In genomic region chr14:97407701-97408407, GRCh38 we compare ENCODE assay signal across 24 cellular contexts.
DNase-seq lines count a peak whose midpoint lies in the region; ATAC-seq and TF ChIP-seq lines count a peak whose summit lies in the region.
"Had no signal": no experiment of that assay in that cellular context is flagged by ENCODE, and none has a peak within 500 bp of the region (broad histone marks: within the 10 kb centered on the region; RNA-seq: fewer than 3 reads in every experiment).

No MANE protein-coding gene starts in this region.

- H3K4me2 ChIP-seq in H9 (ENCODE audit: insufficient read depth, insufficient read length, low read length), result no peak overlapping the region
- H3K4me2 ChIP-seq: BLaER1 treated with 17β-estradiol and CSF1 and Interleukin-3, amounts not matched to agents 10 nM and 100 nM had no signal

- no peaks in the 10 kb centered on the region for H3K79me1 ChIP-seq in H9 (ENCODE audit: insufficient read depth, low read depth, low read length, poor library complexity, severe bottlenecking)

- no CpG with 5 or more reads among the region's 17 CpGs for whole genome bisulfite sequencing in H9 (ENCODE audit: extremely low coverage, insufficient read length, low lambda C conversion rate)

- H4K5ac ChIP-seq in H9 (ENCODE audit: insufficient read length, low read depth, low read length), result no peak overlapping the region

- no peak overlapping the region for H4K91ac ChIP-seq in H9 (ENCODE audit: insufficient read length, low read depth, low read length)

- peak overlapping the region; percentile 57 for H2AFZ ChIP-seq in H9 (ENCODE audit: low read length)

- POLR2A ChIA-PET in activated naive CD8-positive, alpha-beta T cell treated with anti-CD3 and anti-CD28 coated beads, Interleukin-2, amount 10 ng/mL, durations not matched to agents 7 days and 5 days (lab: Charles Lee), result no interaction called here

- H3K27ac ChIP-seq in H9 (ENCODE audit: insufficient read length, low read depth, low read length), result no peak overlapping the region
- H3K27ac ChIP-seq: BLaER1 treated with 17β-estradiol and CSF1 and Interleukin-3, amounts not matched to agents 10 nM and 100 nM; left ventricle myocardium inferior; pancreas; right lobe of liver; SJSA1; upper lobe of left lung had no signal

- H3K14ac ChIP-seq in H9 (ENCODE audit: insufficient read depth, low read length), result no peak overlapping the region

- H3K79me2 ChIP-seq in H9 (ENCODE audit: insufficient read depth, low read length), result no peaks in the 10 kb centered on the region

- peaks cover 4% of the 10 kb centered on the region for H3K4me1 Mint-ChIP-seq in activated T-cell treated with anti-CD3 and anti-CD28 coated beads, Interleukin-2, amount 50 U/mL, for 24 hours (ENCODE audit: low read depth)
- peaks cover 13 to 15% of the 10 kb centered on the region in 2 experiments for H3K4me1 Mint-ChIP-seq in H9
- H3K4me1 Mint-ChIP-seq in activated naive CD8-positive, alpha-beta T cell treated with anti-CD3 and anti-CD28 coated beads, Interleukin-2, amount 10 ng/mL, durations not matched to agents 7 days and 5 days, result peaks cover 23% of the 10 kb centered on the region
- peaks cover 24% of the 10 kb centered on the region for H3K4me1 Mint-ChIP-seq in stimulated activated effector memory CD8-positive, alpha-beta T cell treated with anti-CD3 and anti-CD28 coated beads, Interleukin-12 subunit alpha, Interleukin-12 subunit beta, amount 100 ng/mL, for 72 hours

- peaks cover 8% of the 10 kb centered on the region for H3K23me2 ChIP-seq in H9 (ENCODE audit: insufficient read length, low read depth, low read length, poor library complexity, severe bottlenecking)

- H2BK120ac ChIP-seq in H9 (ENCODE audit: low read depth, low read length, poor library complexity, severe bottlenecking), result no peak overlapping the region

- H2BK20ac ChIP-seq in H9 (ENCODE audit: low read depth, low read length, poor library complexity, severe bottlenecking), result no peak overlapping the region

- no peak overlapping the region for H3K4ac ChIP-seq in H9 (ENCODE audit: low read depth, low read length)

- no peaks in the 10 kb centered on the region; the same call in 1 of the 2 replicates for H3K27me3 ChIP-seq in H9 (ENCODE audit: insufficient read depth, low read length)
- H3K27me3 ChIP-seq: BLaER1 treated with 17β-estradiol and CSF1 and Interleukin-3, amounts not matched to agents 10 nM and 100 nM; SJSA1 had no signal

- H3K27me3 Mint-ChIP-seq in activated T-cell treated with anti-CD3 and anti-CD28 coated beads, Interleukin-2, amount 50 U/mL, for 24 hours, result no peaks in the 10 kb centered on the region
- H3K27me3 Mint-ChIP-seq in H9 (ENCODE audit: low read depth), result peaks cover 2% of the 10 kb centered on the region
- peaks cover 6% of the 10 kb centered on the region for H3K27me3 Mint-ChIP-seq in activated naive CD8-positive, alpha-beta T cell treated with anti-CD3 and anti-CD28 coated beads, Interleukin-2, amount 10 ng/mL, durations not matched to agents 7 days and 5 days

- no peak for DNase-seq in activated T-cell treated with anti-CD3 and anti-CD28 coated beads, Interleukin-2, amount 50 U/mL, for 24 hours
- no peak for DNase-seq in activated T-cell treated with anti-CD3 and anti-CD28 coated beads for 4 hours
- no peak for DNase-seq in H9
- no peak for DNase-seq in activated naive CD8-positive, alpha-beta T cell treated with anti-CD3 and anti-CD28 coated beads, Interleukin-2, amount 10 ng/mL, durations not matched to agents 7 days and 5 days
- DNase-seq in stimulated activated effector memory CD8-positive, alpha-beta T cell treated with anti-CD3 and anti-CD28 coated beads, Interleukin-12 subunit alpha, Interleukin-12 subunit beta, amount 100 ng/mL, for 72 hours (ENCODE audit: low spot score in 2 of 2), result no peak
- no peak for DNase-seq in NCI-H510A (lab: John Stamatoyannopoulos, UW)
- DNase-seq: activated gamma-delta T cell; central memory CD4-positive, alpha-beta T cell; erythroblast; foreskin fibroblast; HCEC 1CT; left ventricle myocardium inferior; MM.1S; natural killer cell; NCI-H1436; NCI-H524; pancreas; right lobe of liver; upper lobe of left lung had no signal

- H3T11ph ChIP-seq in H9 (ENCODE audit: low read length), result no peak overlapping the region

- H3K18ac ChIP-seq in H9 (ENCODE audit: insufficient read length, low read depth, low read length), result no peak overlapping the region

- ATAC-seq in activated naive CD8-positive, alpha-beta T cell treated with anti-CD3 and anti-CD28 coated beads, Interleukin-2, amount 10 ng/mL, durations not matched to agents 7 days and 5 days (ENCODE audit: low read depth), result no peak
- ATAC-seq in stimulated activated effector memory CD8-positive, alpha-beta T cell treated with anti-CD3 and anti-CD28 coated beads, Interleukin-12 subunit alpha, Interleukin-12 subunit beta, amount 100 ng/mL, for 72 hours, result no peak
- ATAC-seq in HG03159 (IDR thresholded peaks at IDR 0.05; ENCODE audit: unreplicated experiment) (no peak), HG02759 (IDR thresholded peaks at IDR 0.05; ENCODE audit: unreplicated experiment) (no peak)
- ATAC-seq: K562, natural killer cell, pancreas, right lobe of liver had no signal

- TF ChIP-seq CTCF in H9 (conservative IDR thresholded peaks at IDR 0.05), result no peak

- no peak overlapping the region for H3K9ac ChIP-seq in H9 (ENCODE audit: extremely low read depth, insufficient read length, low read length)
- H3K9ac ChIP-seq: BLaER1 treated with 17β-estradiol and CSF1 and Interleukin-3, amounts not matched to agents 10 nM and 100 nM had no signal

- peak overlapping the region; percentile 91 for H3K27ac Mint-ChIP-seq in activated T-cell treated with anti-CD3 and anti-CD28 coated beads, Interleukin-2, amount 50 U/mL, for 24 hours
- peak overlapping the region in 1 of 3 experiments; percentile 21; a peak in 3 of 7 replicates for H3K27ac Mint-ChIP-seq in H9
- H3K27ac Mint-ChIP-seq in activated naive CD8-positive, alpha-beta T cell treated with anti-CD3 and anti-CD28 coated beads, Interleukin-2, amount 10 ng/mL, durations not matched to agents 7 days and 5 days, result peak overlapping the region; percentile 43
- peak overlapping the region; percentile 89 for H3K27ac Mint-ChIP-seq in stimulated activated effector memory CD8-positive, alpha-beta T cell treated with anti-CD3 and anti-CD28 coated beads, Interleukin-12 subunit alpha, Interleukin-12 subunit beta, amount 100 ng/mL, for 72 hours

- H2BK12ac ChIP-seq in H9 (ENCODE audit: insufficient read length, low read depth, low read length), result no peak overlapping the region

- H3K4me1 ChIP-seq in H9 (ENCODE audit: insufficient read depth, low read length), result peaks cover 12% of the 10 kb centered on the region; the same call in 1 of the 2 replicates
- H3K4me1 ChIP-seq: BLaER1 treated with 17β-estradiol and CSF1 and Interleukin-3, amounts not matched to agents 10 nM and 100 nM; pancreas; right lobe of liver; SJSA1; upper lobe of left lung had no signal

- no peak overlapping the region for H3K4me3 Mint-ChIP-seq in activated T-cell treated with anti-CD3 and anti-CD28 coated beads, Interleukin-2, amount 50 U/mL, for 24 hours
- no peak overlapping the region for H3K4me3 Mint-ChIP-seq in H9
- H3K4me3 Mint-ChIP-seq in activated naive CD8-positive, alpha-beta T cell treated with anti-CD3 and anti-CD28 coated beads, Interleukin-2, amount 10 ng/mL, durations not matched to agents 7 days and 5 days, result no peak overlapping the region
- no peak overlapping the region for H3K4me3 Mint-ChIP-seq in stimulated activated effector memory CD8-positive, alpha-beta T cell treated with anti-CD3 and anti-CD28 coated beads, Interleukin-12 subunit alpha, Interleukin-12 subunit beta, amount 100 ng/mL, for 72 hours
- H3K4me3 Mint-ChIP-seq: natural killer cell had no signal

- H3K56ac ChIP-seq in H9 (ENCODE audit: insufficient read length, low read depth, low read length), result no peak overlapping the region

- no peaks in the 10 kb centered on the region for H3K9me3 ChIP-seq in H9 (ENCODE audit: control insufficient read depth, low read depth, low read length)
- H3K9me3 ChIP-seq: BLaER1 treated with 17β-estradiol and CSF1 and Interleukin-3, amounts not matched to agents 10 nM and 100 nM; left ventricle myocardium inferior; pancreas; right lobe of liver; SJSA1; upper lobe of left lung had no signal

- no peak overlapping the region for H4K8ac ChIP-seq in H9 (replicated peaks; ENCODE audit: insufficient read length, low read depth, low read length)

- no peak overlapping the region for H2AK5ac ChIP-seq in H9 (ENCODE audit: insufficient read length, low read length)

- no peaks in the 10 kb centered on the region for H3K9me3 Mint-ChIP-seq in activated T-cell treated with anti-CD3 and anti-CD28 coated beads, Interleukin-2, amount 50 U/mL, for 24 hours
- H3K9me3 Mint-ChIP-seq in H9, result no peaks in the 10 kb centered on the region; a peak in 1 of 5 replicates
- no peaks in the 10 kb centered on the region for H3K9me3 Mint-ChIP-seq in activated naive CD8-positive, alpha-beta T cell treated with anti-CD3 and anti-CD28 coated beads, Interleukin-2, amount 10 ng/mL, durations not matched to agents 7 days and 5 days
- no peaks in the 10 kb centered on the region for H3K9me3 Mint-ChIP-seq in stimulated activated effector memory CD8-positive, alpha-beta T cell treated with anti-CD3 and anti-CD28 coated beads, Interleukin-12 subunit alpha, Interleukin-12 subunit beta, amount 100 ng/mL, for 72 hours
- H3K9me3 Mint-ChIP-seq: natural killer cell had no signal

- no peak overlapping the region for H2BK15ac ChIP-seq in H9 (ENCODE audit: low read depth, low read length)

- no peaks in the 10 kb centered on the region for H3K36me3 Mint-ChIP-seq in activated T-cell treated with anti-CD3 and anti-CD28 coated beads, Interleukin-2, amount 50 U/mL, for 24 hours (ENCODE audit: low read depth)
- no peaks in the 10 kb centered on the region for H3K36me3 Mint-ChIP-seq in H9 (ENCODE audit: insufficient read depth in 1 of 3, low read depth in 3 of 3)
- no peaks in the 10 kb centered on the region for H3K36me3 Mint-ChIP-seq in activated naive CD8-positive, alpha-beta T cell treated with anti-CD3 and anti-CD28 coated beads, Interleukin-2, amount 10 ng/mL, durations not matched to agents 7 days and 5 days
- H3K36me3 Mint-ChIP-seq in stimulated activated effector memory CD8-positive, alpha-beta T cell treated with anti-CD3 and anti-CD28 coated beads, Interleukin-12 subunit alpha, Interleukin-12 subunit beta, amount 100 ng/mL, for 72 hours, result peaks cover 6% of the 10 kb centered on the region
- H3K36me3 Mint-ChIP-seq: natural killer cell had no signal

- no peak overlapping the region for H3K23ac ChIP-seq in H9 (ENCODE audit: insufficient read length, low read depth, low read length)

- H2BK5ac ChIP-seq in H9 (ENCODE audit: insufficient read length, low read length), result no peak overlapping the region

- H4K20me1 ChIP-seq in H9 (ENCODE audit: control insufficient read depth, insufficient read depth, insufficient read length), result no peaks in the 10 kb centered on the region
- H4K20me1 ChIP-seq: BLaER1 treated with 17β-estradiol and CSF1 and Interleukin-3, amounts not matched to agents 10 nM and 100 nM had no signal
